ENCODE assay signal across 1 cellular context in the genomic region with DNA sequence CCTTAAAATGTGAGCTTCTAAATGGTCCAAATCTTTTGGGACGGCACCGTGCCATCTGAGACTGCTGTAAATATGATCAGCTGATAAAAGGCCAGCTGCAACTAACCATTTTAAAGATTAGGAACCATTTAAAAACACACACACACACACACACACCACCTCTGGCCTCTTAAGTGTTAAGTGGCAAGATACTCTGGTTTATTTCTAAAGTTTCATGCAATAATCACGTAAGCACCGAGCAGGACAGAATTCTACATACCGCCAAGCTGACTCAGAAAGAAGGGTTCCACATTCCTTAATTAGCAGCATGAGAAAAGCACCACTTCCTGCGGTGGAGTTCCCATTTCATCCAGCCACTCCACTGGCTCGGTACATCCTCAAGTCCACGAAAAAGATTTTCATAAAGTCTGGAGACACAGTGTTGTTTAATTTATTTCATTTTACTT.
TF ChIP-seq lines count a peak whose summit lies in the region.

No MANE protein-coding gene starts in this region.

TF ChIP-seq in HCT116, 20 proteins besides CTCF, POLR2A, EP300 and RAD21 (continued from another document):
- TF ChIP-seq ZBTB33 (IDR thresholded peaks at IDR 0.05; ENCODE audit: extremely low read depth, insufficient replicate concordance, low read length): no peak
TF ChIP-seq in HCT116: peak in this region for 10.
